ENCODE assay signal across 17 cellular contexts in the genomic region with DNA sequence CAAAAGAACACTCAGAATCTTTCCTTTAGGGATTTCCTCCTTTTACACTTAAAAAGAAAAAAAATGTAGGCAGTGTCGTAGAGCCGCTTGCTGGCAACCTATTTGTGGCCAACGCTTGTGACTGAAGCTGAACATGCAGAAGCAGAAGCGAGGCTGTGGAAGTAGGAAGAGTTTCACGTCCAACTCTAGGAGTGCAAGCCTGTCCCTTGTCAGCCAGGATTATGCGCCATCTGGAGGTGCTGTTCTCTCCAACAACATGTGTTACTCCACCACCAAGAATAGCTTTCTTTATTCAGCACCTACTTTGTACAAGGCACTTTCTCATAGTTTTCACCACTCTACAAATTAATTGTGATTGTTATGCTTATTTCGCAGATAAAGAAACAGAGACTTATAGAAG.
A peak's percentile ranks its signal among the peaks of the same experiment; 100 is the strongest.
DNase-seq lines count a peak whose midpoint lies in the region; ATAC-seq, FAIRE-seq and TF ChIP-seq lines count a peak whose summit lies in the region.
"Had no signal": no experiment of that assay in that cellular context is flagged by ENCODE, and none has a peak within 500 bp of the region (broad histone marks: within the 10 kb centered on the region; RNA-seq: fewer than 3 reads in every experiment).

No MANE protein-coding gene starts in this region.

- BruUV-seq in Panc1 (replicated peaks; lab: Mats Ljungman, UMichigan): no TSS peak

- no peak overlapping the region for H3K27ac Mint-ChIP-seq in activated CD4-positive, alpha-beta T cell treated with anti-CD3 and anti-CD28 coated beads for 36 hours
- H3K27ac Mint-ChIP-seq: activated CD4-positive, alpha-beta memory T cell treated with anti-CD3 and anti-CD28 coated beads, Interleukin-2, amount 10 ng/mL, durations not matched to agents 7 days and 5 days; activated naive CD8-positive, alpha-beta T cell treated with anti-CD3 and anti-CD28 coated beads, Interleukin-2, amount 10 ng/mL, durations not matched to agents 7 days and 5 days had no signal

- no peak for TF ChIP-seq POLR2A in GM12892 (IDR thresholded peaks at IDR 0.05; ENCODE audit: low read depth, low read length)

- H3K9me3 ChIP-seq in Panc1 (ENCODE audit: control insufficient read depth, insufficient read depth, low read depth, low read length): no peaks in the 10 kb centered on the region
- H3K9me3 ChIP-seq: breast epithelium, Caco-2, neutrophil had no signal

- no peaks in the 10 kb centered on the region for H3K36me3 Mint-ChIP-seq in activated CD4-positive, alpha-beta T cell treated with anti-CD3 and anti-CD28 coated beads for 36 hours (ENCODE audit: low read depth)
- H3K36me3 Mint-ChIP-seq: activated naive CD8-positive, alpha-beta T cell treated with anti-CD3 and anti-CD28 coated beads, Interleukin-2, amount 10 ng/mL, durations not matched to agents 7 days and 5 days had no signal

- ATAC-seq in Panc1 (no peak), HG03039 (IDR thresholded peaks at IDR 0.05; ENCODE audit: unreplicated experiment) (no peak)
- no peak for ATAC-seq in activated CD4-positive, alpha-beta T cell treated with anti-CD3 and anti-CD28 coated beads for 36 hours
- ATAC-seq: right cardiac atrium had no signal

- TF ChIP-seq CTCF in C4-2B (conservative IDR thresholded peaks at IDR 0.05) (peak; percentile 6; the same call in 1 of the 2 replicates), Panc1 (IDR thresholded peaks at IDR 0.05) (peak; percentile 15; the same call in 1 of the 2 replicates), epithelial cell of proximal tubule (conservative IDR thresholded peaks at IDR 0.05; ENCODE audit: low read depth, low read length) (peak; percentile 11)

- DNase-seq in HT-29 (ENCODE audit: low spot score) (peak; percentile 2), Panc1 (ENCODE audit: low read depth, low spot score) (no peak), epithelial cell of proximal tubule (ENCODE audit: low read depth) (no peak), GM12892 (ENCODE audit: insufficient read length) (no peak), DMS114 treated with DMSO at 0.1 percent for 48 hours (lab: John Stamatoyannopoulos, UW; ENCODE audit: unreplicated experiment) (no peak)
- DNase-seq in activated CD4-positive, alpha-beta T cell treated with anti-CD3 and anti-CD28 coated beads for 36 hours: no peak
- DNase-seq: activated CD4-positive, alpha-beta memory T cell treated with anti-CD3 and anti-CD28 coated beads, Interleukin-2, amount 10 ng/mL, durations not matched to agents 7 days and 5 days; activated naive CD8-positive, alpha-beta T cell treated with anti-CD3 and anti-CD28 coated beads, Interleukin-2, amount 10 ng/mL, durations not matched to agents 7 days and 5 days; NCI-H1930; NCI-H510A treated with DMSO at 0.1 percent for 48 hours; right cardiac atrium; T1000 had no signal

- H3K36me3 ChIP-seq in Panc1 (ENCODE audit: control insufficient read depth, insufficient read depth, low read length): no peaks in the 10 kb centered on the region
- H3K36me3 ChIP-seq: breast epithelium, neutrophil had no signal

- H3K9me3 Mint-ChIP-seq in activated CD4-positive, alpha-beta T cell treated with anti-CD3 and anti-CD28 coated beads for 36 hours (ENCODE audit: low read depth): no peaks in the 10 kb centered on the region
- H3K9me3 Mint-ChIP-seq: activated CD4-positive, alpha-beta memory T cell treated with anti-CD3 and anti-CD28 coated beads, Interleukin-2, amount 10 ng/mL, durations not matched to agents 7 days and 5 days; activated naive CD8-positive, alpha-beta T cell treated with anti-CD3 and anti-CD28 coated beads, Interleukin-2, amount 10 ng/mL, durations not matched to agents 7 days and 5 days had no signal

- POLR2A ChIA-PET in Panc1 (lab: Charles Lee): no interaction called here
- POLR2A ChIA-PET in activated CD4-positive, alpha-beta T cell treated with anti-CD3 and anti-CD28 coated beads for 36 hours (lab: Charles Lee): no interaction called here

- no peaks in the 10 kb centered on the region for H3K4me1 Mint-ChIP-seq in activated CD4-positive, alpha-beta T cell treated with anti-CD3 and anti-CD28 coated beads for 36 hours
- H3K4me1 Mint-ChIP-seq: activated CD4-positive, alpha-beta memory T cell treated with anti-CD3 and anti-CD28 coated beads, Interleukin-2, amount 10 ng/mL, durations not matched to agents 7 days and 5 days; activated naive CD8-positive, alpha-beta T cell treated with anti-CD3 and anti-CD28 coated beads, Interleukin-2, amount 10 ng/mL, durations not matched to agents 7 days and 5 days had no signal

- no peak for FAIRE-seq in GM12892 (lab: Jason Lieb, UNC)

- H3K27me3 ChIP-seq in Panc1 (ENCODE audit: control insufficient read depth, insufficient read depth, low read length): no peaks in the 10 kb centered on the region
- H3K27me3 ChIP-seq: breast epithelium, neutrophil had no signal

- H3K4me3 Mint-ChIP-seq in activated CD4-positive, alpha-beta T cell treated with anti-CD3 and anti-CD28 coated beads for 36 hours: no peak overlapping the region
- H3K4me3 Mint-ChIP-seq: activated CD4-positive, alpha-beta memory T cell treated with anti-CD3 and anti-CD28 coated beads, Interleukin-2, amount 10 ng/mL, durations not matched to agents 7 days and 5 days; activated naive CD8-positive, alpha-beta T cell treated with anti-CD3 and anti-CD28 coated beads, Interleukin-2, amount 10 ng/mL, durations not matched to agents 7 days and 5 days had no signal

- H3K27ac ChIP-seq in C4-2B (no peak overlapping the region), Panc1 (ENCODE audit: low read length) (no peak overlapping the region)
- H3K27ac ChIP-seq: breast epithelium, neutrophil had no signal

- in situ Hi-C loops in Panc1 (cut with HindIII; ENCODE audit: low pct_unique_long_range_greater_than_20kb, low sequenced_read_pairs): no loop called here

- no peaks in the 10 kb centered on the region for H3K4me1 ChIP-seq in Panc1 (ENCODE audit: control insufficient read depth, insufficient read depth, low read length)
- H3K4me1 ChIP-seq: breast epithelium, Caco-2 had no signal

- no peaks in the 10 kb centered on the region for H3K27me3 Mint-ChIP-seq in activated CD4-positive, alpha-beta T cell treated with anti-CD3 and anti-CD28 coated beads for 36 hours
- H3K27me3 Mint-ChIP-seq: activated CD4-positive, alpha-beta memory T cell treated with anti-CD3 and anti-CD28 coated beads, Interleukin-2, amount 10 ng/mL, durations not matched to agents 7 days and 5 days; activated naive CD8-positive, alpha-beta T cell treated with anti-CD3 and anti-CD28 coated beads, Interleukin-2, amount 10 ng/mL, durations not matched to agents 7 days and 5 days had no signal

- CTCF ChIA-PET in Panc1 (lab: Charles Lee): interaction anchor here (0.7 to 0.8 kb wide), 2 partner anchors 123 to 139 kb away, joined by 3 read pairs; no protein-coding TSS in a partner anchor
- CTCF ChIA-PET in activated CD4-positive, alpha-beta T cell treated with anti-CD3 and anti-CD28 coated beads for 36 hours (lab: Charles Lee): no interaction called here

- H3K4me3 ChIP-seq in Panc1 (ENCODE audit: low read depth in 2 of 2, low read length in 2 of 2): no peak overlapping the region
- no peak overlapping the region for H3K4me3 ChIP-seq in epithelial cell of proximal tubule (ENCODE audit: low read depth, low read length)
- H3K4me3 ChIP-seq: breast epithelium had no signal

- intact Hi-C loops in Panc1 (cut with micrococcal nuclease; ENCODE audit: unreplicated experiment): no loop called here
- intact Hi-C loops in activated CD4-positive, alpha-beta T cell treated with anti-CD3 and anti-CD28 coated beads for 36 hours (cut with DNase I, micrococcal nuclease): no loop called here
